In the genomic region with DNA sequence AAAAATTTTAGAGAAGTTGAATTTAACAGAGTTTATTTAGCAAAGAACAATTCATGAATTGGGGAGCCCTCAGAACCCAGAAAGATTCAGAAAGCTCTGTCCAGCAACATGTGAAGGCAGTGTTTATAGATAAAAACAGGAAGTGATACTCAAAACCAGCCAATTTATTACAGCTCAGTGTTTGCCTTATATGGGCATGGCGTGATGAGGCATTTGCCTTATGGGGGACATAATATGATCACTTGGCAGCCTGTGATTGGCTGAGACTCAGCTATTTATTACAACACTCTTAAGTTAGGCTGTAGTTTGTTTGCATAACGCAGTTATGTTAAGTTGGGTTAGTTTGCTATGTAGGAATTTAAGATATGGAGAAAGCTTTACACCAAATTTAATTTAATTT, we compare ENCODE assay signal across 11 cellular contexts. TPM values are rescaled to one million over a fixed set of nuclear protein-coding genes. Genes with fewer than 3 reads are reported as not detected.
A peak's percentile ranks its signal among the peaks of the same experiment; 100 is the strongest.
DNase-seq lines count a peak whose midpoint lies in the region; ATAC-seq and TF ChIP-seq lines count a peak whose summit lies in the region.
"Had no signal": no experiment of that assay in that cellular context is flagged by ENCODE, and none has a peak within 500 bp of the region (broad histone marks: within the 10 kb centered on the region; RNA-seq: fewer than 3 reads in every experiment).

No MANE protein-coding gene starts in this region.

- peak; percentile 72 for ATAC-seq in activated B cell treated with CpG ODN at 0.5 μM for 24 hours (ENCODE audit: low read depth)
- ATAC-seq in stimulated activated effector memory CD8-positive, alpha-beta T cell treated with anti-CD3 and anti-CD28 coated beads, Interleukin-12 subunit alpha, Interleukin-12 subunit beta, amount 100 ng/mL, for 72 hours: peak; percentile 65

- peak overlapping the region; percentile 35; the same call in 1 of the 2 replicates for H2AFZ ChIP-seq in Karpas-422 (ENCODE audit: low read length)

- H3K36me3 ChIP-seq in Karpas-422 (ENCODE audit: insufficient read depth, low read length): peaks cover 23% of the 10 kb centered on the region
- H3K36me3 ChIP-seq: suprapubic skin had no signal

- H3K4me1 ChIP-seq in Karpas-422 (ENCODE audit: low read length): peaks cover 31% of the 10 kb centered on the region
- H3K4me1 ChIP-seq: suprapubic skin had no signal

- no peak overlapping the region for H3K9ac ChIP-seq in Karpas-422 (ENCODE audit: low read length)

- peak overlapping the region; percentile 36 for H3K4me2 ChIP-seq in Karpas-422 (ENCODE audit: low read depth, low read length, poor library complexity, severe bottlenecking)

- peak overlapping the region; percentile 94 for H3K27ac Mint-ChIP-seq in activated B cell treated with CpG ODN at 0.5 μM for 24 hours
- no peak overlapping the region for H3K27ac Mint-ChIP-seq in stimulated activated effector memory CD8-positive, alpha-beta T cell treated with anti-CD3 and anti-CD28 coated beads, Interleukin-12 subunit alpha, Interleukin-12 subunit beta, amount 100 ng/mL, for 72 hours

- CTCF ChIA-PET in activated B cell treated with CpG ODN at 0.5 μM for 24 hours (lab: Charles Lee): interaction anchor here (1.1 to 1.2 kb wide), 2 partner anchors 13 to 44 kb away, joined by 3 to 4 read pairs; no protein-coding TSS in a partner anchor

- peaks cover 44% of the 10 kb centered on the region for H3K36me3 Mint-ChIP-seq in activated B cell treated with CpG ODN at 0.5 μM for 24 hours (ENCODE audit: low read depth)
- peaks cover 21% of the 10 kb centered on the region for H3K36me3 Mint-ChIP-seq in stimulated activated effector memory CD8-positive, alpha-beta T cell treated with anti-CD3 and anti-CD28 coated beads, Interleukin-12 subunit alpha, Interleukin-12 subunit beta, amount 100 ng/mL, for 72 hours

- POLR2A ChIA-PET in activated B cell treated with CpG ODN at 0.5 μM for 24 hours (lab: Charles Lee): interaction anchor here (0.6 to 1.7 kb wide), 17 partner anchors 8 to 1136 kb away, joined by 3 to 75 read pairs (median 5); a partner anchor contains a TSS

- H3K4me3 ChIP-seq in Karpas-422 (ENCODE audit: low read length) (no peak overlapping the region; the same call in 1 of the 2 replicates), dorsolateral prefrontal cortex (no peak overlapping the region)
- H3K4me3 ChIP-seq: suprapubic skin had no signal

- no peaks in the 10 kb centered on the region for H3K79me2 ChIP-seq in Karpas-422 (ENCODE audit: low read length)

- intact Hi-C loops in activated B cell treated with CpG ODN at 0.5 μM for 24 hours (cut with micrococcal nuclease) (loop anchor here (1.0 kb wide), 2 partner anchors 11 to 33 kb away; a partner anchor contains a TSS), dorsolateral prefrontal cortex (cut with DNase I) (no loop called here)

- H3K9me3 Mint-ChIP-seq in activated B cell treated with CpG ODN at 0.5 μM for 24 hours: peaks cover 7% of the 10 kb centered on the region
- H3K9me3 Mint-ChIP-seq in stimulated activated effector memory CD8-positive, alpha-beta T cell treated with anti-CD3 and anti-CD28 coated beads, Interleukin-12 subunit alpha, Interleukin-12 subunit beta, amount 100 ng/mL, for 72 hours: no peaks in the 10 kb centered on the region

- H3K4me3 Mint-ChIP-seq in activated B cell treated with CpG ODN at 0.5 μM for 24 hours: peak overlapping the region; percentile 64
- no peak overlapping the region for H3K4me3 Mint-ChIP-seq in stimulated activated effector memory CD8-positive, alpha-beta T cell treated with anti-CD3 and anti-CD28 coated beads, Interleukin-12 subunit alpha, Interleukin-12 subunit beta, amount 100 ng/mL, for 72 hours

- peaks cover 9% of the 10 kb centered on the region; the same call in 1 of the 2 replicates for H3K9me3 ChIP-seq in Karpas-422 (ENCODE audit: low read length)
- H3K9me3 ChIP-seq: suprapubic skin had no signal

- H4K20me1 ChIP-seq in Karpas-422 (ENCODE audit: insufficient read depth, low read depth, low read length): no peaks in the 10 kb centered on the region

- H3K4me1 Mint-ChIP-seq in activated B cell treated with CpG ODN at 0.5 μM for 24 hours: peaks cover 52% of the 10 kb centered on the region
- H3K4me1 Mint-ChIP-seq in stimulated activated effector memory CD8-positive, alpha-beta T cell treated with anti-CD3 and anti-CD28 coated beads, Interleukin-12 subunit alpha, Interleukin-12 subunit beta, amount 100 ng/mL, for 72 hours: peaks cover 20% of the 10 kb centered on the region

- peak overlapping the region; percentile 79 for H3K27ac ChIP-seq in Karpas-422 (ENCODE audit: low read length)
- no peak overlapping the region for H3K27ac ChIP-seq in dorsolateral prefrontal cortex
- H3K27ac ChIP-seq: 22Rv1, suprapubic skin had no signal

- peak; percentile 22 for DNase-seq in DMS 273 (lab: John Stamatoyannopoulos, UW; ENCODE audit: unreplicated experiment)
- no peak for DNase-seq in DMS 273 treated with DMSO at 0.1 percent for 48 hours (lab: John Stamatoyannopoulos, UW)
- peak; percentile 90 for DNase-seq in Karpas-422
- DNase-seq in activated B cell treated with CpG ODN at 0.5 μM for 24 hours: no peak
- DNase-seq in stimulated activated effector memory CD8-positive, alpha-beta T cell treated with anti-CD3 and anti-CD28 coated beads, Interleukin-12 subunit alpha, Interleukin-12 subunit beta, amount 100 ng/mL, for 72 hours (ENCODE audit: low spot score in 2 of 2): no peak
- no peak for DNase-seq in DMS114 treated with DMSO at 0.1 percent for 48 hours (lab: John Stamatoyannopoulos, UW; ENCODE audit: unreplicated experiment)
- DNase-seq in dorsolateral prefrontal cortex: no peak
- no peak for DNase-seq in GDM1 (lab: John Stamatoyannopoulos, UW)
- DNase-seq: glutamatergic neuron had no signal

- H3K27me3 Mint-ChIP-seq in activated B cell treated with CpG ODN at 0.5 μM for 24 hours: no peaks in the 10 kb centered on the region

- TF ChIP-seq CTCF in activated B cell treated with CpG ODN at 0.5 μM for 24 hours (IDR thresholded peaks at IDR 0.05) (no peak), dorsolateral prefrontal cortex (IDR thresholded peaks at IDR 0.05 in 54 of 56, conservative IDR thresholded peaks at IDR 0.05 in 2 of 56; ENCODE audit: low read depth in 1 of 56, partially characterized antibody in 56 of 56) (no peak)

- peaks cover 1% of the 10 kb centered on the region; the same call in 1 of the 2 replicates for H3K27me3 ChIP-seq in Karpas-422 (ENCODE audit: low read length)
- no peaks in the 10 kb centered on the region for H3K27me3 ChIP-seq in dorsolateral prefrontal cortex
- H3K27me3 ChIP-seq: suprapubic skin had no signal

- no peaks in the 10 kb centered on the region for H3K9me2 ChIP-seq in Karpas-422 (replicated peaks; ENCODE audit: insufficient read depth, low read length)

RNA-seq across cellular contexts. Expression of a gene that starts 11.5 kb away (rescaled TPM):
- 571 and 780 TPM in 2 replicates for total RNA-seq in Karpas-422 (2014; rRNA removed; shearing (Covaris generic); ENCODE audit: low replicate concordance)
- total RNA-seq in activated B cell treated with CpG ODN at 0.5 μM for 24 hours (718 and 730 TPM in 2 replicates), dorsolateral prefrontal cortex (100 to 1,000 TPM in 2 of 120 experiments, 10 to 100 TPM in 115, 1 to 10 TPM in 3; 5.9 to 107 (median 35.2) TPM)

RNA-seq across cellular contexts. Expression of a gene that starts 13.8 kb away (rescaled TPM):
- 236 and 601 TPM in 2 replicates for total RNA-seq in Karpas-422 (2014; rRNA removed; shearing (Covaris generic); ENCODE audit: low replicate concordance)
- total RNA-seq in activated B cell treated with CpG ODN at 0.5 μM for 24 hours: 853 and 854 TPM in 2 replicates
- total RNA-seq in dorsolateral prefrontal cortex: 10 to 100 TPM; 14.1 to 88.3 (median 30.5) TPM

RNA-seq across cellular contexts. Expression of a gene that starts 52.6 kb away (rescaled TPM):
- total RNA-seq in Karpas-422 (2014; rRNA removed; shearing (Covaris generic); ENCODE audit: low replicate concordance): 70.0 and 103 TPM in 2 replicates
- 153 and 167 TPM in 2 replicates for total RNA-seq in activated B cell treated with CpG ODN at 0.5 μM for 24 hours
- total RNA-seq in dorsolateral prefrontal cortex: 1 to 10 TPM in 118 of 120 experiments, under 1 TPM in 2; 0.64 to 9.6 (median 3.2) TPM

Comparison
In these comparisons a context has a peak if more than half of its experiments do, and no peak if none do; other contexts are left out.
1. DNase-seq: peak in DMS 273 (single experiment) and Karpas-422 (single experiment); none in DMS 273 treated with DMSO at 0.1 percent for 48 hours (single experiment), activated B cell treated with CpG ODN at 0.5 μM for 24 hours (single experiment), stimulated activated effector memory CD8-positive, alpha-beta T cell treated with anti-CD3 and anti-CD28 coated beads, Interleukin-12 subunit alpha, Interleukin-12 subunit beta, amount 100 ng/mL, for 72 hours (0 of 2), DMS114 treated with DMSO at 0.1 percent for 48 hours (single experiment), dorsolateral prefrontal cortex (0 of 10) and GDM1 (single experiment).